In genomic region chr2:69933839-69934613, GRCh38 we compare ENCODE assay signal across 8 cellular contexts. TPM values are rescaled to one million over a fixed set of nuclear protein-coding genes. Genes with fewer than 3 reads are reported as not detected.
DNase-seq lines count a peak whose midpoint lies in the region; ATAC-seq and TF ChIP-seq lines count a peak whose summit lies in the region.

No MANE protein-coding gene starts in this region.

- peak overlapping the region; percentile 5; the same call in 1 of the 2 replicates for H3K4me3 ChIP-seq in OCI-LY3 (ENCODE audit: low read length)
- no peak overlapping the region for H3K4me3 ChIP-seq in duodenal mucosa (ENCODE audit: low read depth in 1 of 2, low read length in 2 of 2)
- peak overlapping the region; percentile 42 for H3K4me3 ChIP-seq in osteoblast (ENCODE audit: insufficient read depth, low read length)

- ATAC-seq in HG02870 (IDR thresholded peaks at IDR 0.05; ENCODE audit: unreplicated experiment) (no peak), GM19324 (IDR thresholded peaks at IDR 0.05; ENCODE audit: low FRiP score, unreplicated experiment) (no peak)

- no peaks in the 10 kb centered on the region for H3K9me3 ChIP-seq in OCI-LY3 (ENCODE audit: insufficient read depth, low read length)
- no peaks in the 10 kb centered on the region for H3K9me3 ChIP-seq in duodenal mucosa (ENCODE audit: control insufficient read depth in 1 of 2, low read length in 2 of 2)
- H3K9me3 ChIP-seq in osteoblast (ENCODE audit: low read depth, low read length): no peaks in the 10 kb centered on the region

- TF ChIP-seq CTCF in OCI-LY3 (IDR thresholded peaks at IDR 0.05; ENCODE audit: low read depth, low read length) (no peak), osteoblast (IDR thresholded peaks at IDR 0.05; ENCODE audit: extremely low read depth, low read depth, low read length) (no peak)

- H3K4me2 ChIP-seq in OCI-LY3 (ENCODE audit: low read length) (peak overlapping the region; percentile 63), osteoblast (ENCODE audit: insufficient read depth, low read length) (peak overlapping the region; percentile 81)

- H3K36me3 ChIP-seq in OCI-LY3 (replicated peaks; ENCODE audit: low read depth, low read length) (no peaks in the 10 kb centered on the region), duodenal mucosa (ENCODE audit: control insufficient read depth in 1 of 2, insufficient read depth in 2 of 2, low read length in 2 of 2) (peaks cover 26 to 46% of the 10 kb centered on the region in 2 donors), osteoblast (ENCODE audit: insufficient read depth, low read length) (peaks cover 42% of the 10 kb centered on the region)

- DNase-seq in DMS53 treated with DMSO at 0.1 percent for 48 hours (lab: John Stamatoyannopoulos, UW; ENCODE audit: unreplicated experiment) (peak; percentile 17), osteoblast (ENCODE audit: insufficient read length, low spot score, missing footprints) (peak; percentile 96), NCI-H69 (lab: John Stamatoyannopoulos, UW) (no peak)
- no peak for DNase-seq in activated effector memory CD4-positive, alpha-beta T cell treated with anti-CD3 and anti-CD28 coated beads, Interleukin-2, amount 50 U/mL, for 16 hours

- H3K27ac ChIP-seq in OCI-LY3 (ENCODE audit: low read length) (no peak overlapping the region), duodenal mucosa (ENCODE audit: low read depth, low read length) (peak overlapping the region; percentile 64), osteoblast (ENCODE audit: low read depth, low read length) (peak overlapping the region; percentile 93)

- H2AFZ ChIP-seq in OCI-LY3 (ENCODE audit: low read depth, low read length): no peak overlapping the region
- H2AFZ ChIP-seq in osteoblast (ENCODE audit: low read length): peak overlapping the region; percentile 58

- H4K20me1 ChIP-seq in OCI-LY3 (ENCODE audit: insufficient read depth, low read length) (no peaks in the 10 kb centered on the region), osteoblast (ENCODE audit: insufficient read depth, low read length) (no peaks in the 10 kb centered on the region)

- H3K4me1 ChIP-seq in OCI-LY3 (ENCODE audit: low read length) (peaks cover 20% of the 10 kb centered on the region), duodenal mucosa (ENCODE audit: control insufficient read depth in 1 of 2, insufficient read depth in 2 of 2, low read length in 2 of 2) (peaks cover 16 to 20% of the 10 kb centered on the region in 2 donors), osteoblast (ENCODE audit: insufficient read depth, low read length) (peaks cover 41% of the 10 kb centered on the region)

- H3K9ac ChIP-seq in OCI-LY3 (ENCODE audit: low read length) (0 out of 2 replicates have a peak overlapping the region, but pooled peaks have one; percentile 0), duodenal mucosa (ENCODE audit: low read depth in 1 of 2, low read length in 2 of 2) (peak overlapping the region in 1 of 2 donors; percentile 37)

- H3K79me2 ChIP-seq in OCI-LY3 (ENCODE audit: low read length): no peaks in the 10 kb centered on the region
- H3K79me2 ChIP-seq in osteoblast (ENCODE audit: insufficient read depth, low read length): peaks cover 9% of the 10 kb centered on the region

- H3K27me3 ChIP-seq in OCI-LY3 (ENCODE audit: low read depth, low read length) (no peaks in the 10 kb centered on the region), duodenal mucosa (ENCODE audit: control insufficient read depth in 1 of 2, insufficient read depth in 2 of 2, low read length in 2 of 2) (no peaks in the 10 kb centered on the region), osteoblast (ENCODE audit: insufficient read depth, low read length) (no peaks in the 10 kb centered on the region)

RNA-seq across cellular contexts. Expression of gene MXD1, which starts 19.1 kb away (rescaled TPM):
- total RNA-seq in osteoblast: 13.8 and 14.5 TPM in 2 replicates

RNA-seq across cellular contexts. Expression of gene ASPRV1, which starts 27.4 kb away (rescaled TPM):
- total RNA-seq in osteoblast: 0.29 and 0.72 TPM in 2 replicates

RNA-seq across cellular contexts. Expression of gene SNRNP27, which starts 40.3 kb away (rescaled TPM):
- total RNA-seq in osteoblast: 35.1 and 38.6 TPM in 2 replicates

Comparison
In these comparisons a context has a peak if more than half of its experiments do, and no peak if none do; other contexts are left out.
1. DNase-seq: peak in DMS53 treated with DMSO at 0.1 percent for 48 hours (single experiment) and osteoblast (single experiment); none in NCI-H69 (single experiment) and activated effector memory CD4-positive, alpha-beta T cell treated with anti-CD3 and anti-CD28 coated beads, Interleukin-2, amount 50 U/mL, for 16 hours (single experiment).
2. H3K4me3 ChIP-seq: peak in OCI-LY3 (single experiment) and osteoblast (single experiment); none in duodenal mucosa (0 of 2).